8 cellular contexts compared by ENCODE assay signal in genomic region chr19:23913931-23914330, GRCh38. TPM values are rescaled to one million over a fixed set of nuclear protein-coding genes. Genes with fewer than 3 reads are reported as not detected.
DNase-seq lines count a peak whose midpoint lies in the region; ATAC-seq and TF ChIP-seq lines count a peak whose summit lies in the region.

No MANE protein-coding gene starts in this region.

- DNase-seq in activated naive CD8-positive, alpha-beta T cell treated with anti-CD3 and anti-CD28 coated beads, Interleukin-2, amount 10 ng/mL, durations not matched to agents 7 days and 5 days, result no peak
- DNase-seq in NCI-H2196 treated with DMSO at 0.1 percent for 48 hours (lab: John Stamatoyannopoulos, UW; ENCODE audit: unreplicated experiment), result no peak
- DNase-seq in NCI-H146 (lab: John Stamatoyannopoulos, UW), result no peak
- DNase-seq in stimulated activated CD4-positive, alpha-beta T cell treated with anti-CD3 and anti-CD28 coated beads, Interleukin-12 subunit alpha, Interleukin-12 subunit beta, amount 100 ng/mL, for 4 hours, result no peak
- no peak for DNase-seq in NCI-H748 (lab: John Stamatoyannopoulos, UW; ENCODE audit: unreplicated experiment)

- H3K9me3 ChIP-seq in mononuclear cell (ENCODE audit: low read depth, low read length), result peaks cover 4% of the 10 kb centered on the region

- TF ChIP-seq CTCF in 22Rv1 (IDR thresholded peaks at IDR 0.05), result no peak

- peaks cover 8% of the 10 kb centered on the region for H3K4me1 Mint-ChIP-seq in activated naive CD8-positive, alpha-beta T cell treated with anti-CD3 and anti-CD28 coated beads, Interleukin-2, amount 10 ng/mL, durations not matched to agents 7 days and 5 days

- peaks cover 29% of the 10 kb centered on the region for H3K36me3 Mint-ChIP-seq in activated naive CD8-positive, alpha-beta T cell treated with anti-CD3 and anti-CD28 coated beads, Interleukin-2, amount 10 ng/mL, durations not matched to agents 7 days and 5 days

- ATAC-seq in activated naive CD8-positive, alpha-beta T cell treated with anti-CD3 and anti-CD28 coated beads, Interleukin-2, amount 10 ng/mL, durations not matched to agents 7 days and 5 days (ENCODE audit: low read depth), result no peak

- POLR2A ChIA-PET in activated naive CD8-positive, alpha-beta T cell treated with anti-CD3 and anti-CD28 coated beads, Interleukin-2, amount 10 ng/mL, durations not matched to agents 7 days and 5 days (lab: Charles Lee), result interaction anchor here (1.1 to 2.5 kb wide), 8 partner anchors 15 to 1280 kb away, joined by 3 to 27 read pairs (median 14); partner anchors contain the start of genes ZNF254, ZNF675, ZNF681 and ZNF91

- H3K27ac ChIP-seq in 22Rv1, result peak overlapping the region; percentile 82

- peak overlapping the region; percentile 99 for H3K27ac Mint-ChIP-seq in activated naive CD8-positive, alpha-beta T cell treated with anti-CD3 and anti-CD28 coated beads, Interleukin-2, amount 10 ng/mL, durations not matched to agents 7 days and 5 days

- peak overlapping the region; percentile 98 for H3K4me3 Mint-ChIP-seq in activated naive CD8-positive, alpha-beta T cell treated with anti-CD3 and anti-CD28 coated beads, Interleukin-2, amount 10 ng/mL, durations not matched to agents 7 days and 5 days

- peaks cover 2% of the 10 kb centered on the region for H3K27me3 Mint-ChIP-seq in activated naive CD8-positive, alpha-beta T cell treated with anti-CD3 and anti-CD28 coated beads, Interleukin-2, amount 10 ng/mL, durations not matched to agents 7 days and 5 days

- H3K9me3 Mint-ChIP-seq in activated naive CD8-positive, alpha-beta T cell treated with anti-CD3 and anti-CD28 coated beads, Interleukin-2, amount 10 ng/mL, durations not matched to agents 7 days and 5 days, result peaks cover 26% of the 10 kb centered on the region

- peaks cover 15% of the 10 kb centered on the region for H3K4me1 ChIP-seq in mononuclear cell (ENCODE audit: insufficient read depth, low read length)

- H3K27me3 ChIP-seq in mononuclear cell (ENCODE audit: insufficient read depth, low read length), result no peaks in the 10 kb centered on the region

- peak overlapping the region; percentile 78; the same call in 1 of the 2 replicates for H3K4me3 ChIP-seq in GM08714 (ENCODE audit: low read length)
- H3K4me3 ChIP-seq in mononuclear cell (ENCODE audit: low read length), result peak overlapping the region; percentile 56

RNA-seq across cellular contexts. Expression of gene ZNF726, which starts 0.8 kb away (rescaled TPM):
- total RNA-seq in activated naive CD8-positive, alpha-beta T cell treated with anti-CD3 and anti-CD28 coated beads, Interleukin-2, amount 10 ng/mL, durations not matched to agents 7 days and 5 days, result 10 to 100 TPM; 14.4 to 20.3 TPM
- 2.9 TPM for total RNA-seq in mononuclear cell
